Comparison of ENCODE assay signal across 8 cellular contexts in the genomic region with DNA sequence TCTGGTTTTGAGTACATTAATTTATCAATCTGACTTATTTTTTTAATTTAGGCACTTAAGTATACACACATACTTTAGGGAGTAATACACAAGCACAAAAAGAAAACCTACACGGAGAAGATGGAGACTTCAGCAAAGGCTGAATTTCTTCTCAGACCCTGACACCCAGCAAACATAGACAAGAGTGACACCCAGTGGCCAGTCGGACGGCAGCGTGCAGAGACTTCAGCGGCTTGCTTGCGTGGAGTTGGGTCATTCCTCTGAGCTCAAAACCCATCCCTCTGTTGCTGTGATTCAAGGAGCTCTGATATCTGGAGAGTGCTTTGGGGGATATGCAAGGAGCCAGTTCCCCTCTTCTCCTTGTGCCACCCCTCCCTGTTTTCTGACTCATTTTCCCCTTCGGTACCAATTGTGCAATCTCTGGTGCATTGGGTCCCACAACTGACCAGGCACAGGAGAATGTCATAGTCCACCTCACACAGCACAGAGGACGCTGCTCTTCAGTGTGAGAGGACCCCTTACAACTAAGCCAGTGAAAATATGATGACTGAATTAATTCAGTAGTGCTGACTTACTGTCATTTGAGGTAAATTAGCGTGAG. TPM values are rescaled to one million over a fixed set of nuclear protein-coding genes. Genes with fewer than 3 reads are reported as not detected.
DNase-seq lines count a peak whose midpoint lies in the region; ATAC-seq and TF ChIP-seq lines count a peak whose summit lies in the region.

No MANE protein-coding gene starts in this region.

- no peak overlapping the region for H3K4me3 ChIP-seq in transverse colon

- in situ Hi-C loops in transverse colon (cut with MboI; ENCODE audit: low pct_ligation_motif_present in 1 of 4, low pct_unique_long_range_greater_than_20kb in 1 of 4, low sequenced_read_pairs in 3 of 4), result loop anchor here (5.0 to 25.0 kb wide), 6 partner anchors 298 to 848 kb away; no protein-coding TSS in a partner anchor

- no peaks in the 10 kb centered on the region for H3K27me3 ChIP-seq in transverse colon

- TF ChIP-seq CTCF in LNCAP (IDR thresholded peaks at IDR 0.05), result peak; percentile 95
- peak; percentile 94 for TF ChIP-seq CTCF in osteocyte (IDR thresholded peaks at IDR 0.05)
- TF ChIP-seq CTCF in transverse colon (IDR thresholded peaks at IDR 0.05), result peak; percentile 76 to 79 (median 78)

- H3K9me3 ChIP-seq in transverse colon, result no peaks in the 10 kb centered on the region

- H3K27ac ChIP-seq in transverse colon, result no peak overlapping the region

- TF ChIP-seq POLR2A in transverse colon (IDR thresholded peaks at IDR 0.05), result no peak

- intact Hi-C loops in transverse colon (cut with DNase I; ENCODE audit: low total_unique reads), result loop anchor here (1.0 kb wide), 1 partner anchor 302 kb away; no protein-coding TSS in a partner anchor

- no peaks in the 10 kb centered on the region for H3K27me3 Mint-ChIP-seq in osteocyte (ENCODE audit: unreplicated experiment)

- no peaks in the 10 kb centered on the region for H3K36me3 ChIP-seq in transverse colon

- WGBS in transverse colon (ENCODE audit: low coverage in 1 of 2), 2 donors, result 27 to 51% methylated on average over 5 to 9 of the region's 9 CpGs

- H3K36me3 Mint-ChIP-seq in osteocyte (ENCODE audit: unreplicated experiment), result no peaks in the 10 kb centered on the region

- no peak overlapping the region for H3K27ac Mint-ChIP-seq in osteocyte (ENCODE audit: unreplicated experiment)

- H3K4me1 ChIP-seq in transverse colon, result no peaks in the 10 kb centered on the region

- TF ChIP-seq EP300 in transverse colon (IDR thresholded peaks at IDR 0.05; ENCODE audit: low read depth), result no peak

- no peak overlapping the region for H3K4me3 Mint-ChIP-seq in osteocyte (ENCODE audit: unreplicated experiment)

- peaks cover 6% of the 10 kb centered on the region for H3K9me3 Mint-ChIP-seq in osteocyte (ENCODE audit: unreplicated experiment)

- peaks cover 22% of the 10 kb centered on the region for H3K4me1 Mint-ChIP-seq in osteocyte (ENCODE audit: unreplicated experiment)

- DNase-seq in ELF-1 (ENCODE audit: low read depth, low spot score), result peak; percentile 77
- peak; percentile 24 for DNase-seq in SIG-M5 (lab: John Stamatoyannopoulos, UW)
- DNase-seq in activated T-helper 9 cell treated with anti-CD3 and anti-CD28 coated beads, Interleukin-2, amount 50 U/mL, for 16 hours (ENCODE audit: low read depth), result peak; percentile 39
- DNase-seq in foreskin melanocyte, result peak; percentile 56
- DNase-seq in osteocyte (ENCODE audit: extremely low spot score, unreplicated experiment), result peak; percentile 92
- DNase-seq in transverse colon, result peak; percentile 76

- peak; percentile 87 for ATAC-seq in GM21786 (IDR thresholded peaks at IDR 0.05; ENCODE audit: unreplicated experiment)

RNA-seq across cellular contexts. Expression of a gene that starts 27.5 kb away (rescaled TPM):
- total RNA-seq in osteocyte (0.83 and 1.1 TPM in 2 replicates), transverse colon (1 to 10 TPM in 2 of 4 donors, under 1 TPM in 1, not detected in 1; 0.55 to 1.6 (median 1.5) TPM)

Comparison
In these comparisons a context has a peak if more than half of its experiments do, and no peak if none do; other contexts are left out.
1. DNase-seq: peak in every context shown above with its lines; median percentile 92 in osteocyte; 77 in ELF-1; 76 in transverse colon; 56 in foreskin melanocyte; 39 in activated T-helper 9 cell treated with anti-CD3 and anti-CD28 coated beads, Interleukin-2, amount 50 U/mL, for 16 hours; 24 in SIG-M5.